In the genomic region with DNA sequence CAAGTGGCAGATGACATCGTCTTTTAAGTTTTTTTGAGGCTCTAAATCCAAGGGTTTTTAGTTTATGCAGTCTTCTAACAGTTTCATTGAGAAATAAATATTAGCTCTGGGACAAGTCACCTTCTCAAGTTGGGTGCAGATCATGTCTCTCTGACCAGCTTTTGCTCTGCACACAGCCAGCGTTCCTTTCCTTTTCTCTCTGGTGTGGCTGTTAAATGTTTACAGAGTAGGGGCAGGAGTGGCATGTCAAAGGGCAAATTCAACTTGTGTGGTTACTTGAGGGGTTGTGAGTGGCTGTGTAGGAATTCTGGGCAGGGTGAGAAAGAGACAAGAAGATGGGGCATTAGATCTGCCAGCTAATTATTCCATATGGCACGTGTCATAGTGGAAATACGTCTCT, we compare ENCODE assay signal across 15 cellular contexts.
DNase-seq lines count a peak whose midpoint lies in the region; ATAC-seq, FAIRE-seq and TF ChIP-seq lines count a peak whose summit lies in the region.
"Had no signal": no experiment of that assay in that cellular context is flagged by ENCODE, and none has a peak within 500 bp of the region (broad histone marks: within the 10 kb centered on the region; RNA-seq: fewer than 3 reads in every experiment).

No MANE protein-coding gene starts in this region.

- CTCF ChIA-PET in A549 (lab: Yijun Ruan, JAX), result interaction anchor here (0.6 kb wide), 2 partner anchors 13 to 263 kb away, joined by 3 read pairs; no protein-coding TSS in a partner anchor
- CTCF ChIA-PET in Calu3 (lab: Charles Lee), result interaction anchor here (1.4 to 1.8 kb wide), 3 partner anchors 34 to 220 kb away, joined by 3 to 4 read pairs (median 3); no protein-coding TSS in a partner anchor

- no peak for TF ChIP-seq POLR2A in A549 (IDR thresholded peaks at IDR 0.05; ENCODE audit: low read length)

- ATAC-seq in A549 (peak in 1 of 2 experiments; percentile 71; a peak in 4 of 6 replicates), left lung (peak; percentile 38)
- ATAC-seq: GM12878 had no signal

- H3K36me3 ChIP-seq in OCI-LY1 (ENCODE audit: insufficient read depth, low read length), result no peaks in the 10 kb centered on the region
- no peaks in the 10 kb centered on the region for H3K36me3 ChIP-seq in left lung
- H3K36me3 ChIP-seq: BE2C, HAP-1 had no signal

- H3K9me2 ChIP-seq in OCI-LY1 (ENCODE audit: low read depth, low read length), result no peaks in the 10 kb centered on the region

- no peaks in the 10 kb centered on the region for H3K79me2 ChIP-seq in OCI-LY1 (ENCODE audit: insufficient read depth, low read length)

- DNase-seq in A549 (ENCODE audit: low read depth in 1 of 2, low spot score in 1 of 2) (peak in 1 of 2 experiments; percentile 49), Calu3 (no peak), left lung (no peak), MV-4-11 (lab: John Stamatoyannopoulos, UW) (no peak), DMS79 (lab: John Stamatoyannopoulos, UW) (no peak)
- no peak for DNase-seq in activated CD4-positive, alpha-beta T cell treated with anti-CD3 and anti-CD28 coated beads, Interleukin-2, amount 50 U/mL, for 48 hours
- DNase-seq: BE2C; CD4-positive, alpha-beta memory T cell had no signal

- no TSS peak for BruUV-seq in Calu3 (replicated peaks; lab: Mats Ljungman, UMichigan)

- H3K27me3 ChIP-seq in OCI-LY1 (ENCODE audit: insufficient read depth, low read length), result no peaks in the 10 kb centered on the region
- H3K27me3 ChIP-seq in left lung, result no peaks in the 10 kb centered on the region
- H3K27me3 ChIP-seq: BE2C had no signal

- H3K27ac ChIP-seq in A549 (peak overlapping the region; percentile 60 to 73), OCI-LY1 (ENCODE audit: low read depth, low read length, poor library complexity, severe bottlenecking) (no peak overlapping the region), left lung (no peak overlapping the region)
- H3K27ac ChIP-seq: C4-2B had no signal

- peak overlapping the region; percentile 27 for H3K4me3 Mint-ChIP-seq in Calu3 (ENCODE audit: low read depth, unreplicated experiment)
- H3K4me3 Mint-ChIP-seq: CD4-positive, alpha-beta memory T cell had no signal

- no peaks in the 10 kb centered on the region for H3K27me3 Mint-ChIP-seq in Calu3 (ENCODE audit: unreplicated experiment)

- no peak overlapping the region for H3K9ac ChIP-seq in OCI-LY1 (ENCODE audit: low read length)

- H3K4me2 ChIP-seq in A549 (peak overlapping the region; percentile 68), OCI-LY1 (ENCODE audit: low read length) (no peak overlapping the region)

- TF ChIP-seq RAD21 in A549 (conservative IDR thresholded peaks at IDR 0.05 in 1 of 2, IDR thresholded peaks at IDR 0.05 in 1 of 2), result no peak

- peaks cover 4% of the 10 kb centered on the region for H3K9me3 Mint-ChIP-seq in Calu3 (ENCODE audit: low read depth, unreplicated experiment)

- no peak for TF ChIP-seq CTCF in A549 (IDR thresholded peaks at IDR 0.05)
- TF ChIP-seq CTCF in Calu3 (IDR thresholded peaks at IDR 0.05; ENCODE audit: unreplicated experiment), result no peak
- no peak for TF ChIP-seq CTCF in OCI-LY1 (IDR thresholded peaks at IDR 0.05; ENCODE audit: low read length)
- no peak for TF ChIP-seq CTCF in left lung (IDR thresholded peaks at IDR 0.05)

- H3F3A ChIP-seq in OCI-LY1 (ENCODE audit: insufficient read depth, low read length), result no peaks in the 10 kb centered on the region

- TF ChIP-seq EP300 in A549 (IDR thresholded peaks at IDR 0.05), result no peak

- intact Hi-C loops in Calu3 (cut with micrococcal nuclease; ENCODE audit: unreplicated experiment), result loop anchor here (2.0 kb wide), 1 partner anchor 220 kb away; no protein-coding TSS in a partner anchor
- intact Hi-C loops in left lung (cut with DNase I), result no loop called here

- WGBS in A549 (ENCODE audit: missing lambda C conversion rate), result 37% methylated on average over 4 of the region's 4 CpGs

- POLR2A ChIA-PET in A549 (lab: Yijun Ruan, JAX), result no interaction called here

- H2AFZ ChIP-seq in OCI-LY1 (ENCODE audit: low read length), result 0 out of 2 replicates have a peak overlapping the region, but pooled peaks have one; percentile 46

- peaks cover 7% of the 10 kb centered on the region for H3K36me3 Mint-ChIP-seq in Calu3 (ENCODE audit: insufficient read depth, unreplicated experiment)
- H3K36me3 Mint-ChIP-seq: CD4-positive, alpha-beta memory T cell had no signal

- H4K20me1 ChIP-seq in OCI-LY1 (ENCODE audit: insufficient read depth, low read length), result no peaks in the 10 kb centered on the region

- FAIRE-seq in A549 (lab: Jason Lieb, UNC), result no peak
- FAIRE-seq: A204.1, GM12878, GM19239, H1 had no signal

- peak overlapping the region; percentile 72 for H3K27ac Mint-ChIP-seq in Calu3 (ENCODE audit: unreplicated experiment)

- H3K4me1 ChIP-seq in A549 (peaks cover 24% of the 10 kb centered on the region), OCI-LY1 (ENCODE audit: insufficient read depth, low read length, severe bottlenecking) (peaks cover 27% of the 10 kb centered on the region), left lung (peaks cover 0 to 6% of the 10 kb centered on the region in 2 donors)
- H3K4me1 ChIP-seq: BE2C, HAP-1 had no signal

- H3K9me3 ChIP-seq in A549 (no peaks in the 10 kb centered on the region), OCI-LY1 (ENCODE audit: low read length) (no peaks in the 10 kb centered on the region), left lung (no peaks in the 10 kb centered on the region)
- H3K9me3 ChIP-seq: BE2C, HAP-1 had no signal

- H3K4me3 ChIP-seq in A549, result no peak overlapping the region
- H3K4me3 ChIP-seq in OCI-LY1 (ENCODE audit: low read depth, low read length, poor library complexity, severe bottlenecking), result no peak overlapping the region
- no peak overlapping the region for H3K4me3 ChIP-seq in left lung
- H3K4me3 ChIP-seq: GM12878, HAP-1 had no signal

- peaks cover 45% of the 10 kb centered on the region for H3K4me1 Mint-ChIP-seq in Calu3 (ENCODE audit: low read depth, unreplicated experiment)
- H3K4me1 Mint-ChIP-seq: CD4-positive, alpha-beta memory T cell had no signal

TF ChIP-seq in A549, 52 proteins besides CTCF, POLR2A, EP300 and RAD21:
- TF ChIP-seq JUNB (IDR thresholded peaks at IDR 0.05) (no peak), ZNF302 (CRISPR knock-in tag; IDR thresholded peaks at IDR 0.05) (0 out of 2 replicates have a peak, but pooled peaks have one; percentile 15)

Comparison
In these comparisons a context has a peak if more than half of its experiments do, and no peak if none do; other contexts are left out.
1. H3K27ac ChIP-seq: peak in A549 (2 of 2); none in OCI-LY1 (single experiment) and left lung (0 of 2).